ENCODE assay signal across 11 cellular contexts in genomic region chr2:30710461-30710860, GRCh38.
A peak's percentile ranks its signal among the peaks of the same experiment; 100 is the strongest.
DNase-seq lines count a peak whose midpoint lies in the region; ATAC-seq and TF ChIP-seq lines count a peak whose summit lies in the region.
"Had no signal": no experiment of that assay in that cellular context is flagged by ENCODE, and none has a peak within 500 bp of the region (broad histone marks: within the 10 kb centered on the region; RNA-seq: fewer than 3 reads in every experiment).

No MANE protein-coding gene starts in this region.

- no peaks in the 10 kb centered on the region for H3K36me3 Mint-ChIP-seq in activated CD8-positive, alpha-beta memory T cell treated with anti-CD3 and anti-CD28 coated beads, Interleukin-2, amount 10 ng/mL, durations not matched to agents 7 days and 5 days
- H3K36me3 Mint-ChIP-seq in activated naive CD4-positive, alpha-beta T cell treated with anti-CD3 and anti-CD28 coated beads, Interleukin-2, amount 50 U/mL, for 24 hours, result no peaks in the 10 kb centered on the region
- H3K36me3 Mint-ChIP-seq in activated naive CD4-positive, alpha-beta T cell treated with anti-CD3 and anti-CD28 coated beads for 36 hours (ENCODE audit: low read depth), result no peaks in the 10 kb centered on the region
- no peaks in the 10 kb centered on the region for H3K36me3 Mint-ChIP-seq in type B pancreatic cell

- CTCF ChIA-PET in activated CD8-positive, alpha-beta memory T cell treated with anti-CD3 and anti-CD28 coated beads, Interleukin-2, amount 10 ng/mL, durations not matched to agents 7 days and 5 days (lab: Charles Lee), result interaction anchor here (0.8 to 15.0 kb wide), 19 partner anchors 16 to 623 kb away, joined by 3 to 397 read pairs (median 7); no protein-coding TSS in a partner anchor
- CTCF ChIA-PET in activated naive CD4-positive, alpha-beta T cell treated with anti-CD3 and anti-CD28 coated beads for 36 hours (lab: Charles Lee), result interaction anchor here (0.7 to 14.6 kb wide), 27 partner anchors 11 to 623 kb away, joined by 3 to 458 read pairs (median 10); no protein-coding TSS in a partner anchor

- peaks cover 4% of the 10 kb centered on the region for H3K27me3 Mint-ChIP-seq in activated CD8-positive, alpha-beta memory T cell treated with anti-CD3 and anti-CD28 coated beads, Interleukin-2, amount 10 ng/mL, durations not matched to agents 7 days and 5 days
- H3K27me3 Mint-ChIP-seq in activated naive CD4-positive, alpha-beta T cell treated with anti-CD3 and anti-CD28 coated beads, Interleukin-2, amount 50 U/mL, for 24 hours, result no peaks in the 10 kb centered on the region
- no peaks in the 10 kb centered on the region for H3K27me3 Mint-ChIP-seq in activated naive CD4-positive, alpha-beta T cell treated with anti-CD3 and anti-CD28 coated beads for 36 hours (ENCODE audit: low read depth)
- H3K27me3 Mint-ChIP-seq in type B pancreatic cell, result no peaks in the 10 kb centered on the region

- intact Hi-C loops in activated naive CD4-positive, alpha-beta T cell treated with anti-CD3 and anti-CD28 coated beads for 36 hours (cut with micrococcal nuclease), result loop anchor here (10.0 kb wide), 1 partner anchor 424 kb away; the partner anchor contains the start of gene GALNT14

- H3K4me3 Mint-ChIP-seq in activated CD8-positive, alpha-beta memory T cell treated with anti-CD3 and anti-CD28 coated beads, Interleukin-2, amount 10 ng/mL, durations not matched to agents 7 days and 5 days, result no peak overlapping the region
- H3K4me3 Mint-ChIP-seq in activated naive CD4-positive, alpha-beta T cell treated with anti-CD3 and anti-CD28 coated beads, Interleukin-2, amount 50 U/mL, for 24 hours, result no peak overlapping the region
- H3K4me3 Mint-ChIP-seq in activated naive CD4-positive, alpha-beta T cell treated with anti-CD3 and anti-CD28 coated beads for 36 hours, result no peak overlapping the region
- H3K4me3 Mint-ChIP-seq in type B pancreatic cell, result no peak overlapping the region
- H3K4me3 Mint-ChIP-seq: CD4-positive, alpha-beta T cell had no signal

- ATAC-seq in activated CD8-positive, alpha-beta memory T cell treated with anti-CD3 and anti-CD28 coated beads, Interleukin-2, amount 10 ng/mL, durations not matched to agents 7 days and 5 days, result no peak
- no peak for ATAC-seq in HG02973 (IDR thresholded peaks at IDR 0.05; ENCODE audit: unreplicated experiment)
- ATAC-seq: A549 had no signal

- H3K4me1 Mint-ChIP-seq in activated CD8-positive, alpha-beta memory T cell treated with anti-CD3 and anti-CD28 coated beads, Interleukin-2, amount 10 ng/mL, durations not matched to agents 7 days and 5 days, result peaks cover 14% of the 10 kb centered on the region
- peaks cover 5% of the 10 kb centered on the region for H3K4me1 Mint-ChIP-seq in activated naive CD4-positive, alpha-beta T cell treated with anti-CD3 and anti-CD28 coated beads, Interleukin-2, amount 50 U/mL, for 24 hours
- peaks cover 4% of the 10 kb centered on the region for H3K4me1 Mint-ChIP-seq in activated naive CD4-positive, alpha-beta T cell treated with anti-CD3 and anti-CD28 coated beads for 36 hours (ENCODE audit: low read depth)
- H3K4me1 Mint-ChIP-seq in type B pancreatic cell (ENCODE audit: unreplicated experiment), result peaks cover 6% of the 10 kb centered on the region

- TF ChIP-seq CTCF in type B pancreatic cell (conservative IDR thresholded peaks at IDR 0.05), result no peak

- no peaks in the 10 kb centered on the region for H3K9me3 Mint-ChIP-seq in activated CD8-positive, alpha-beta memory T cell treated with anti-CD3 and anti-CD28 coated beads, Interleukin-2, amount 10 ng/mL, durations not matched to agents 7 days and 5 days (ENCODE audit: low read depth)
- no peaks in the 10 kb centered on the region for H3K9me3 Mint-ChIP-seq in activated naive CD4-positive, alpha-beta T cell treated with anti-CD3 and anti-CD28 coated beads, Interleukin-2, amount 50 U/mL, for 24 hours
- no peaks in the 10 kb centered on the region for H3K9me3 Mint-ChIP-seq in activated naive CD4-positive, alpha-beta T cell treated with anti-CD3 and anti-CD28 coated beads for 36 hours
- H3K9me3 Mint-ChIP-seq in type B pancreatic cell, result no peaks in the 10 kb centered on the region
- H3K9me3 Mint-ChIP-seq: CD4-positive, alpha-beta T cell had no signal

- no peak overlapping the region for H3K27ac Mint-ChIP-seq in activated CD8-positive, alpha-beta memory T cell treated with anti-CD3 and anti-CD28 coated beads, Interleukin-2, amount 10 ng/mL, durations not matched to agents 7 days and 5 days
- peak overlapping the region; percentile 46 for H3K27ac Mint-ChIP-seq in activated naive CD4-positive, alpha-beta T cell treated with anti-CD3 and anti-CD28 coated beads, Interleukin-2, amount 50 U/mL, for 24 hours
- no peak overlapping the region for H3K27ac Mint-ChIP-seq in activated naive CD4-positive, alpha-beta T cell treated with anti-CD3 and anti-CD28 coated beads for 36 hours
- no peak overlapping the region for H3K27ac Mint-ChIP-seq in type B pancreatic cell
- H3K27ac Mint-ChIP-seq: CD4-positive, alpha-beta T cell had no signal

- DNase-seq in activated CD8-positive, alpha-beta memory T cell treated with anti-CD3 and anti-CD28 coated beads, Interleukin-2, amount 10 ng/mL, durations not matched to agents 7 days and 5 days, result peak; percentile 33
- no peak for DNase-seq in activated CD8-positive, alpha-beta memory T cell treated with anti-CD3 and anti-CD28 coated beads, Interleukin-2, amount 50 U/mL, for 4 hours
- no peak for DNase-seq in activated naive CD4-positive, alpha-beta T cell treated with anti-CD3 and anti-CD28 coated beads for 36 hours
- DNase-seq in type B pancreatic cell (ENCODE audit: extremely low spot score, unreplicated experiment) (peak; percentile 13), NCI-H446 (lab: John Stamatoyannopoulos, UW) (no peak)
- DNase-seq: AML-193; Caco-2; CD4-positive, alpha-beta T cell had no signal

Comparison
In these comparisons a context has a peak if more than half of its experiments do, and no peak if none do; other contexts are left out.
1. DNase-seq: peak in activated CD8-positive, alpha-beta memory T cell treated with anti-CD3 and anti-CD28 coated beads, Interleukin-2, amount 10 ng/mL, durations not matched to agents 7 days and 5 days (single experiment) and type B pancreatic cell (single experiment); none in activated CD8-positive, alpha-beta memory T cell treated with anti-CD3 and anti-CD28 coated beads, Interleukin-2, amount 50 U/mL, for 4 hours (single experiment), activated naive CD4-positive, alpha-beta T cell treated with anti-CD3 and anti-CD28 coated beads for 36 hours (single experiment) and NCI-H446 (0 of 2).